ENCODE assay signal across 9 cellular contexts in the genomic region with DNA sequence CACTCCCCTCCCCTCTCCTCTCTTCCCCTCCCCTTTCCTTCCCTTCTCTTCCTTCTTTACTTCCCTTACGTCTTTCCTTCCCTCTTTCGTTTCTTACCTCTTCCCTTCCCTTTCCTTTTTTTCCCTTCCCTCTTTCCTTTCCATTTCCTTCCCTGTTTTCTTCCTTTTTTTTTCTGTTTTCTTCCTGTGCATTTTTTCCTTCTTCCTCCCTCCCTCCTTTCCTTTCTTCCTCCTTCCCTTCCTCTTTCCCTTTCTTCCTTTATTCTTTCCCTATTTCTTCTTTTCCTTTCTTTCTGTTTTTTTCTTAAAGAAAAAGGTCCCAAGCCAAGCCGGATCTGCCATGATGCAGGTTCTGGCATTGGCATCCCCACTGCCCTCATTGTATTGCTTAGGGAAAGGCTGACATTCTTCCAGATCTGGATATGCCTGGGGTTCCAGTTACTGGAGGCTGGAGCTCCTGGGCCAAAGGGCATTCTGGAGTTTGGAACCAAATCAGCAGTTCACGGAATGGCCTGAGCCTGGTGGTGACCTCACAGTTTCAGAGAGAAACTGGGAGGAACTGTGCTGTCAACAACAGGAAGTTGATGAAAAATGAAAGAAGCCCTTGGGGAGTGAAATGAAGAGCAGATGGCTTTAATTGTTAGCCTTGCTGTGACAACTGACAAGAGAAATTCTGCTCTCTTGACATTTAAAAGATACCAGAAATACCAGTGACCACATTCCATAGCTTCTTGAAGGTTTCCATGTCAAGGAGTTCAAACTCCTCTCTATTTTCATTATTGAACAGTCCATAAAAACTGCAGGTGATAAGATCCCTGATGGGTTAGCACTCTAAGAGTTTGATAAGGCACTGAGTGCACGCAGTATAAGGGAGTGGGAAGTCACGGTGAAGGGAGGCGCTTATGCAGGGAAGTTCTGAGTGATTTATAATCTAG.
DNase-seq lines count a peak whose midpoint lies in the region; ATAC-seq and TF ChIP-seq lines count a peak whose summit lies in the region.
"Had no signal": no experiment of that assay in that cellular context is flagged by ENCODE, and none has a peak within 500 bp of the region (broad histone marks: within the 10 kb centered on the region; RNA-seq: fewer than 3 reads in every experiment).

No MANE protein-coding gene starts in this region.

- H3K9me3 ChIP-seq in ectodermal cell (ENCODE audit: control insufficient read depth, low read length), result peaks cover 2% of the 10 kb centered on the region

- H3K27me3 Mint-ChIP-seq in activated naive CD4-positive, alpha-beta T cell treated with anti-CD3 and anti-CD28 coated beads, Interleukin-2, amount 10 ng/mL, durations not matched to agents 7 days and 5 days, result no peaks in the 10 kb centered on the region
- no peaks in the 10 kb centered on the region for H3K27me3 Mint-ChIP-seq in neural crest cell (ENCODE audit: low read depth)
- H3K27me3 Mint-ChIP-seq: central memory CD8-positive, alpha-beta T cell had no signal

- no peaks in the 10 kb centered on the region for H3K9me3 Mint-ChIP-seq in activated naive CD4-positive, alpha-beta T cell treated with anti-CD3 and anti-CD28 coated beads, Interleukin-2, amount 10 ng/mL, durations not matched to agents 7 days and 5 days
- peaks cover 3% of the 10 kb centered on the region for H3K9me3 Mint-ChIP-seq in neural crest cell

- H3K4me1 ChIP-seq in ectodermal cell (ENCODE audit: control insufficient read depth, insufficient read depth, low read length), result no peaks in the 10 kb centered on the region

- H3K36me3 Mint-ChIP-seq in activated naive CD4-positive, alpha-beta T cell treated with anti-CD3 and anti-CD28 coated beads, Interleukin-2, amount 10 ng/mL, durations not matched to agents 7 days and 5 days, result no peaks in the 10 kb centered on the region
- no peaks in the 10 kb centered on the region for H3K36me3 Mint-ChIP-seq in neural crest cell (ENCODE audit: low read depth)

- no peaks in the 10 kb centered on the region for H3K36me3 ChIP-seq in ectodermal cell (ENCODE audit: control insufficient read depth, insufficient read depth, low read length)

- H3K27ac ChIP-seq in ectodermal cell (ENCODE audit: insufficient read depth, low read depth, low read length, poor library complexity, severe bottlenecking), result peak overlapping the region; percentile 0

- ATAC-seq in HG02623 (IDR thresholded peaks at IDR 0.05; ENCODE audit: unreplicated experiment), result peak; percentile 99

- TF ChIP-seq CTCF in neural crest cell (conservative IDR thresholded peaks at IDR 0.05), result no peak

- no peaks in the 10 kb centered on the region for H3K27me3 ChIP-seq in ectodermal cell (ENCODE audit: control insufficient read depth, insufficient read depth, low read length, poor library complexity, severe bottlenecking)

- peaks cover 11% of the 10 kb centered on the region for H3K4me1 Mint-ChIP-seq in activated naive CD4-positive, alpha-beta T cell treated with anti-CD3 and anti-CD28 coated beads, Interleukin-2, amount 10 ng/mL, durations not matched to agents 7 days and 5 days
- H3K4me1 Mint-ChIP-seq in neural crest cell, result peaks cover 20% of the 10 kb centered on the region
- H3K4me1 Mint-ChIP-seq: central memory CD8-positive, alpha-beta T cell had no signal

- 75 to 83% methylated on average over 7 of the region's 7 CpGs for WGBS in ectodermal cell, 2 experiments

- H3K4me3 Mint-ChIP-seq in activated naive CD4-positive, alpha-beta T cell treated with anti-CD3 and anti-CD28 coated beads, Interleukin-2, amount 10 ng/mL, durations not matched to agents 7 days and 5 days, result no peak overlapping the region
- H3K4me3 Mint-ChIP-seq in neural crest cell, result no peak overlapping the region
- H3K4me3 Mint-ChIP-seq: central memory CD8-positive, alpha-beta T cell had no signal

- CTCF ChIA-PET in activated naive CD4-positive, alpha-beta T cell treated with anti-CD3 and anti-CD28 coated beads, Interleukin-2, amount 10 ng/mL, durations not matched to agents 7 days and 5 days (lab: Charles Lee), result no interaction called here

- H3K4me3 ChIP-seq in ectodermal cell (ENCODE audit: insufficient read depth, low read depth, low read length), result no peak overlapping the region

- peak; percentile 21 for DNase-seq in activated naive CD4-positive, alpha-beta T cell treated with anti-CD3 and anti-CD28 coated beads, Interleukin-2, amount 10 ng/mL, durations not matched to agents 7 days and 5 days
- DNase-seq in activated naive CD4-positive, alpha-beta T cell (lab: John Stamatoyannopoulos, UW), result no peak
- peak; percentile 2 for DNase-seq in NCI-H1417 treated with DMSO at 0.1 percent for 48 hours (lab: John Stamatoyannopoulos, UW)
- no peak for DNase-seq in neural crest cell (ENCODE audit: low read depth, low spot score)
- DNase-seq in NCI-H2107 treated with DMSO at 0.1 percent for 48 hours (lab: John Stamatoyannopoulos, UW; ENCODE audit: unreplicated experiment), result no peak
- DNase-seq in effector CD4-positive, alpha-beta T cell, result no peak

- H3K27ac Mint-ChIP-seq in activated naive CD4-positive, alpha-beta T cell treated with anti-CD3 and anti-CD28 coated beads, Interleukin-2, amount 10 ng/mL, durations not matched to agents 7 days and 5 days, result peak overlapping the region; percentile 60
- H3K27ac Mint-ChIP-seq in neural crest cell (ENCODE audit: unreplicated experiment), result peak overlapping the region; percentile 15

Comparison
In these comparisons a context has a peak if more than half of its experiments do, and no peak if none do; other contexts are left out.
1. DNase-seq: peak in activated naive CD4-positive, alpha-beta T cell treated with anti-CD3 and anti-CD28 coated beads, Interleukin-2, amount 10 ng/mL, durations not matched to agents 7 days and 5 days (single experiment) and NCI-H1417 treated with DMSO at 0.1 percent for 48 hours (single experiment); none in activated naive CD4-positive, alpha-beta T cell (0 of 4), neural crest cell (single experiment), NCI-H2107 treated with DMSO at 0.1 percent for 48 hours (single experiment) and effector CD4-positive, alpha-beta T cell (single experiment).